ENCODE assay signal across 1 cellular context in the genomic region with DNA sequence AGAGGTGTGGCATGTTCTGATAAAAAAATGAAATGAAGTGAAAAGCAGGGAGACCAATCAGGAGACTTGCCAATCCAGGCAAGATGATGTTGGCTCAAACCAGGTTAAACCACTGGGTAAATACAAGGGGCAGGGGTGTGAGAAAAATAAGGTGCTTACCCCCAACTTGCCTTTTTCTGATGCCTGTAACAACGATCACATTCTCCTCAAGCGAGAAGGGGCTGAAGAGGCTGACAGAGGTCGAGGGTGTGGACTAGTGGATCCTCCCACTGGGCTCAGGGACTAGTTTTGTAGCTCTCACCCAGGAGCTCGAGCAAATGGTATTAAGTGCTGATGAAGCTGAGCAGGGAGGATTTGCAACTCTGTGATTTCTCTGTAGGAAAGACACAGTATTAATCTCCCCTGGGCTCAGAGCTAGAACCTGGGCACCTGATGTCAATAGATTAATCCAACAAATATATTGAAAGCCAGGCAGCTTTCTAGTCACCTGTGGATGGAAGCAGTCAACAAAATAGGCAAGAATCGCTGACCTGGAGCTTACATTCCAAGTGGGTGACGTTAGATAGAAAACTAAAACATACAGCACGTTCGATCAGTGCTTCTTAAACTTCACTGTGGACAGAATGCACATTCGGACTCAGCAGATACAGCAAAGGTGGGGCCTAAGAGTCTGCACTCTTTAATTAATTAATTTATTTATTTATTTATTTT.
TF ChIP-seq lines count a peak whose summit lies in the region.

No MANE protein-coding gene starts in this region.

TF ChIP-seq in HepG2, 621 proteins besides CTCF, POLR2A, EP300 and RAD21 (continued from another document and continues in another):
- TF ChIP-seq, protein P1, sequence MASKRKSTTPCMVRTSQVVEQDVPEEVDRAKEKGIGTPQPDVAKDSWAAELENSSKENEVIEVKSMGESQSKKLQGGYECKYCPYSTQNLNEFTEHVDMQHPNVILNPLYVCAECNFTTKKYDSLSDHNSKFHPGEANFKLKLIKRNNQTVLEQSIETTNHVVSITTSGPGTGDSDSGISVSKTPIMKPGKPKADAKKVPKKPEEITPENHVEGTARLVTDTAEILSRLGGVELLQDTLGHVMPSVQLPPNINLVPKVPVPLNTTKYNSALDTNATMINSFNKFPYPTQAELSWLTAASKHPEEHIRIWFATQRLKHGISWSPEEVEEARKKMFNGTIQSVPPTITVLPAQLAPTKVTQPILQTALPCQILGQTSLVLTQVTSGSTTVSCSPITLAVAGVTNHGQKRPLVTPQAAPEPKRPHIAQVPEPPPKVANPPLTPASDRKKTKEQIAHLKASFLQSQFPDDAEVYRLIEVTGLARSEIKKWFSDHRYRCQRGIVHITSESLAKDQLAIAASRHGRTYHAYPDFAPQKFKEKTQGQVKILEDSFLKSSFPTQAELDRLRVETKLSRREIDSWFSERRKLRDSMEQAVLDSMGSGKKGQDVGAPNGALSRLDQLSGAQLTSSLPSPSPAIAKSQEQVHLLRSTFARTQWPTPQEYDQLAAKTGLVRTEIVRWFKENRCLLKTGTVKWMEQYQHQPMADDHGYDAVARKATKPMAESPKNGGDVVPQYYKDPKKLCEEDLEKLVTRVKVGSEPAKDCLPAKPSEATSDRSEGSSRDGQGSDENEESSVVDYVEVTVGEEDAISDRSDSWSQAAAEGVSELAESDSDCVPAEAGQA (IDR thresholded peaks at IDR 0.05; ENCODE audit: low read depth): no peak
- TF ChIP-seq, protein P1 (CRISPR knock-in tag; IDR thresholded peaks at IDR 0.05; ENCODE audit: borderline replicate concordance): 0 out of 2 replicates have a peak, but pooled peaks have one; percentile 40
- TF ChIP-seq RFXANK (CRISPR knock-in tag; IDR thresholded peaks at IDR 0.05) (no peak), ZNF564 (CRISPR knock-in tag; IDR thresholded peaks at IDR 0.05) (no peak), ZNF619 (CRISPR knock-in tag; IDR thresholded peaks at IDR 0.05) (0 out of 2 replicates have a peak, but pooled peaks have one; percentile 19), SALL2 (CRISPR knock-in tag; IDR thresholded peaks at IDR 0.05) (no peak), ADNP (CRISPR knock-in tag; IDR thresholded peaks at IDR 0.05) (no peak), BHLHE40 (IDR thresholded peaks at IDR 0.05; ENCODE audit: low read length) (no peak), GATAD2A (CRISPR knock-in tag; IDR thresholded peaks at IDR 0.05) (no peak), HES4 (CRISPR knock-in tag; IDR thresholded peaks at IDR 0.05; ENCODE audit: borderline replicate concordance) (no peak), ZNF234 (CRISPR knock-in tag; conservative IDR thresholded peaks at IDR 0.05) (no peak), BORCS8-MEF2B (CRISPR knock-in tag; IDR thresholded peaks at IDR 0.05) (peak; percentile 61; the same call in 1 of the 2 replicates), ZBTB3 (CRISPR knock-in tag; IDR thresholded peaks at IDR 0.05; ENCODE audit: borderline replicate concordance, low read depth) (no peak), ZNF761 (CRISPR knock-in tag; conservative IDR thresholded peaks at IDR 0.05) (peak; percentile 68; the same call in 1 of the 2 replicates), ZNF468 (CRISPR knock-in tag; IDR thresholded peaks at IDR 0.05) (no peak), ZNF296 (CRISPR knock-in tag; conservative IDR thresholded peaks at IDR 0.05) (no peak), ZC3H4 (CRISPR knock-in tag; IDR thresholded peaks at IDR 0.05; ENCODE audit: borderline replicate concordance) (no peak), ZNF816 (CRISPR knock-in tag; IDR thresholded peaks at IDR 0.05; ENCODE audit: borderline replicate concordance) (no peak), ZNF382 (CRISPR knock-in tag; IDR thresholded peaks at IDR 0.05; ENCODE audit: borderline replicate concordance) (no peak), ARNT (IDR thresholded peaks at IDR 0.05) (no peak), ATF7 (IDR thresholded peaks at IDR 0.05) (no peak), ATF7 (CRISPR knock-in tag; IDR thresholded peaks at IDR 0.05) (0 out of 2 replicates have a peak, but pooled peaks have one; percentile 43)
- TF ChIP-seq, protein P2, sequence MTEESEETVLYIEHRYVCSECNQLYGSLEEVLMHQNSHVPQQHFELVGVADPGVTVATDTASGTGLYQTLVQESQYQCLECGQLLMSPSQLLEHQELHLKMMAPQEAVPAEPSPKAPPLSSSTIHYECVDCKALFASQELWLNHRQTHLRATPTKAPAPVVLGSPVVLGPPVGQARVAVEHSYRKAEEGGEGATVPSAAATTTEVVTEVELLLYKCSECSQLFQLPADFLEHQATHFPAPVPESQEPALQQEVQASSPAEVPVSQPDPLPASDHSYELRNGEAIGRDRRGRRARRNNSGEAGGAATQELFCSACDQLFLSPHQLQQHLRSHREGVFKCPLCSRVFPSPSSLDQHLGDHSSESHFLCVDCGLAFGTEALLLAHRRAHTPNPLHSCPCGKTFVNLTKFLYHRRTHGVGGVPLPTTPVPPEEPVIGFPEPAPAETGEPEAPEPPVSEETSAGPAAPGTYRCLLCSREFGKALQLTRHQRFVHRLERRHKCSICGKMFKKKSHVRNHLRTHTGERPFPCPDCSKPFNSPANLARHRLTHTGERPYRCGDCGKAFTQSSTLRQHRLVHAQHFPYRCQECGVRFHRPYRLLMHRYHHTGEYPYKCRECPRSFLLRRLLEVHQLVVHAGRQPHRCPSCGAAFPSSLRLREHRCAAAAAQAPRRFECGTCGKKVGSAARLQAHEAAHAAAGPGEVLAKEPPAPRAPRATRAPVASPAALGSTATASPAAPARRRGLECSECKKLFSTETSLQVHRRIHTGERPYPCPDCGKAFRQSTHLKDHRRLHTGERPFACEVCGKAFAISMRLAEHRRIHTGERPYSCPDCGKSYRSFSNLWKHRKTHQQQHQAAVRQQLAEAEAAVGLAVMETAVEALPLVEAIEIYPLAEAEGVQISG (CRISPR knock-in tag; IDR thresholded peaks at IDR 0.05): 0 out of 2 replicates have a peak, but pooled peaks have one; percentile 34
- TF ChIP-seq, protein P3, sequence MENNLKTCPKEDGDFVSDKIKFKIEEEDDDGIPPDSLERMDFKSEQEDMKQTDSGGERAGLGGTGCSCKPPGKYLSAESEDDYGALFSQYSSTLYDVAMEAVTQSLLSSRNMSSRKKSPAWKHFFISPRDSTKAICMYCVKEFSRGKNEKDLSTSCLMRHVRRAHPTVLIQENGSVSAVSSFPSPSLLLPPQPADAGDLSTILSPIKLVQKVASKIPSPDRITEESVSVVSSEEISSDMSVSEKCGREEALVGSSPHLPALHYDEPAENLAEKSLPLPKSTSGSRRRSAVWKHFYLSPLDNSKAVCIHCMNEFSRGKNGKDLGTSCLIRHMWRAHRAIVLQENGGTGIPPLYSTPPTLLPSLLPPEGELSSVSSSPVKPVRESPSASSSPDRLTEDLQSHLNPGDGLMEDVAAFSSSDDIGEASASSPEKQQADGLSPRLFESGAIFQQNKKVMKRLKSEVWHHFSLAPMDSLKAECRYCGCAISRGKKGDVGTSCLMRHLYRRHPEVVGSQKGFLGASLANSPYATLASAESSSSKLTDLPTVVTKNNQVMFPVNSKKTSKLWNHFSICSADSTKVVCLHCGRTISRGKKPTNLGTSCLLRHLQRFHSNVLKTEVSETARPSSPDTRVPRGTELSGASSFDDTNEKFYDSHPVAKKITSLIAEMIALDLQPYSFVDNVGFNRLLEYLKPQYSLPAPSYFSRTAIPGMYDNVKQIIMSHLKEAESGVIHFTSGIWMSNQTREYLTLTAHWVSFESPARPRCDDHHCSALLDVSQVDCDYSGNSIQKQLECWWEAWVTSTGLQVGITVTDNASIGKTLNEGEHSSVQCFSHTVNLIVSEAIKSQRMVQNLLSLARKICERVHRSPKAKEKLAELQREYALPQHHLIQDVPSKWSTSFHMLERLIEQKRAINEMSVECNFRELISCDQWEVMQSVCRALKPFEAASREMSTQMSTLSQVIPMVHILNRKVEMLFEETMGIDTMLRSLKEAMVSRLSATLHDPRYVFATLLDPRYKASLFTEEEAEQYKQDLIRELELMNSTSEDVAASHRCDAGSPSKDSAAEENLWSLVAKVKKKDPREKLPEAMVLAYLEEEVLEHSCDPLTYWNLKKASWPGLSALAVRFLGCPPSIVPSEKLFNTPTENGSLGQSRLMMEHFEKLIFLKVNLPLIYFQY (CRISPR knock-in tag; IDR thresholded peaks at IDR 0.05; ENCODE audit: borderline replicate concordance): no peak
- TF ChIP-seq, protein P4, sequence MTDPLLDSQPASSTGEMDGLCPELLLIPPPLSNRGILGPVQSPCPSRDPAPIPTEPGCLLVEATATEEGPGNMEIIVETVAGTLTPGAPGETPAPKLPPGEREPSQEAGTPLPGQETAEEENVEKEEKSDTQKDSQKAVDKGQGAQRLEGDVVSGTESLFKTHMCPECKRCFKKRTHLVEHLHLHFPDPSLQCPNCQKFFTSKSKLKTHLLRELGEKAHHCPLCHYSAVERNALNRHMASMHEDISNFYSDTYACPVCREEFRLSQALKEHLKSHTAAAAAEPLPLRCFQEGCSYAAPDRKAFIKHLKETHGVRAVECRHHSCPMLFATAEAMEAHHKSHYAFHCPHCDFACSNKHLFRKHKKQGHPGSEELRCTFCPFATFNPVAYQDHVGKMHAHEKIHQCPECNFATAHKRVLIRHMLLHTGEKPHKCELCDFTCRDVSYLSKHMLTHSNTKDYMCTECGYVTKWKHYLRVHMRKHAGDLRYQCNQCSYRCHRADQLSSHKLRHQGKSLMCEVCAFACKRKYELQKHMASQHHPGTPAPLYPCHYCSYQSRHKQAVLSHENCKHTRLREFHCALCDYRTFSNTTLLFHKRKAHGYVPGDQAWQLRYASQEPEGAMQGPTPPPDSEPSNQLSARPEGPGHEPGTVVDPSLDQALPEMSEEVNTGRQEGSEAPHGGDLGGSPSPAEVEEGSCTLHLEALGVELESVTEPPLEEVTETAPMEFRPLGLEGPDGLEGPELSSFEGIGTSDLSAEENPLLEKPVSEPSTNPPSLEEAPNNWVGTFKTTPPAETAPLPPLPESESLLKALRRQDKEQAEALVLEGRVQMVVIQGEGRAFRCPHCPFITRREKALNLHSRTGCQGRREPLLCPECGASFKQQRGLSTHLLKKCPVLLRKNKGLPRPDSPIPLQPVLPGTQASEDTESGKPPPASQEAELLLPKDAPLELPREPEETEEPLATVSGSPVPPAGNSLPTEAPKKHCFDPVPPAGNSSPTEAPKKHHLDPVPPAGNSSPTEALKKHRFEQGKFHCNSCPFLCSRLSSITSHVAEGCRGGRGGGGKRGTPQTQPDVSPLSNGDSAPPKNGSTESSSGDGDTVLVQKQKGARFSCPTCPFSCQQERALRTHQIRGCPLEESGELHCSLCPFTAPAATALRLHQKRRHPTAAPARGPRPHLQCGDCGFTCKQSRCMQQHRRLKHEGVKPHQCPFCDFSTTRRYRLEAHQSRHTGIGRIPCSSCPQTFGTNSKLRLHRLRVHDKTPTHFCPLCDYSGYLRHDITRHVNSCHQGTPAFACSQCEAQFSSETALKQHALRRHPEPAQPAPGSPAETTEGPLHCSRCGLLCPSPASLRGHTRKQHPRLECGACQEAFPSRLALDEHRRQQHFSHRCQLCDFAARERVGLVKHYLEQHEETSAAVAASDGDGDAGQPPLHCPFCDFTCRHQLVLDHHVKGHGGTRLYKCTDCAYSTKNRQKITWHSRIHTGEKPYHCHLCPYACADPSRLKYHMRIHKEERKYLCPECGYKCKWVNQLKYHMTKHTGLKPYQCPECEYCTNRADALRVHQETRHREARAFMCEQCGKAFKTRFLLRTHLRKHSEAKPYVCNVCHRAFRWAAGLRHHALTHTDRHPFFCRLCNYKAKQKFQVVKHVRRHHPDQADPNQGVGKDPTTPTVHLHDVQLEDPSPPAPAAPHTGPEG (CRISPR knock-in tag; IDR thresholded peaks at IDR 0.05): peak; percentile 60; the same call in 1 of the 2 replicates
- TF ChIP-seq, protein P5, sequence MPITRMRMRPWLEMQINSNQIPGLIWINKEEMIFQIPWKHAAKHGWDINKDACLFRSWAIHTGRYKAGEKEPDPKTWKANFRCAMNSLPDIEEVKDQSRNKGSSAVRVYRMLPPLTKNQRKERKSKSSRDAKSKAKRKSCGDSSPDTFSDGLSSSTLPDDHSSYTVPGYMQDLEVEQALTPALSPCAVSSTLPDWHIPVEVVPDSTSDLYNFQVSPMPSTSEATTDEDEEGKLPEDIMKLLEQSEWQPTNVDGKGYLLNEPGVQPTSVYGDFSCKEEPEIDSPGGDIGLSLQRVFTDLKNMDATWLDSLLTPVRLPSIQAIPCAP (CRISPR knock-in tag; IDR thresholded peaks at IDR 0.05; ENCODE audit: low read depth): no peak
- TF ChIP-seq, protein P6, sequence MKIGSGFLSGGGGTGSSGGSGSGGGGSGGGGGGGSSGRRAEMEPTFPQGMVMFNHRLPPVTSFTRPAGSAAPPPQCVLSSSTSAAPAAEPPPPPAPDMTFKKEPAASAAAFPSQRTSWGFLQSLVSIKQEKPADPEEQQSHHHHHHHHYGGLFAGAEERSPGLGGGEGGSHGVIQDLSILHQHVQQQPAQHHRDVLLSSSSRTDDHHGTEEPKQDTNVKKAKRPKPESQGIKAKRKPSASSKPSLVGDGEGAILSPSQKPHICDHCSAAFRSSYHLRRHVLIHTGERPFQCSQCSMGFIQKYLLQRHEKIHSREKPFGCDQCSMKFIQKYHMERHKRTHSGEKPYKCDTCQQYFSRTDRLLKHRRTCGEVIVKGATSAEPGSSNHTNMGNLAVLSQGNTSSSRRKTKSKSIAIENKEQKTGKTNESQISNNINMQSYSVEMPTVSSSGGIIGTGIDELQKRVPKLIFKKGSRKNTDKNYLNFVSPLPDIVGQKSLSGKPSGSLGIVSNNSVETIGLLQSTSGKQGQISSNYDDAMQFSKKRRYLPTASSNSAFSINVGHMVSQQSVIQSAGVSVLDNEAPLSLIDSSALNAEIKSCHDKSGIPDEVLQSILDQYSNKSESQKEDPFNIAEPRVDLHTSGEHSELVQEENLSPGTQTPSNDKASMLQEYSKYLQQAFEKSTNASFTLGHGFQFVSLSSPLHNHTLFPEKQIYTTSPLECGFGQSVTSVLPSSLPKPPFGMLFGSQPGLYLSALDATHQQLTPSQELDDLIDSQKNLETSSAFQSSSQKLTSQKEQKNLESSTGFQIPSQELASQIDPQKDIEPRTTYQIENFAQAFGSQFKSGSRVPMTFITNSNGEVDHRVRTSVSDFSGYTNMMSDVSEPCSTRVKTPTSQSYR (CRISPR knock-in tag; IDR thresholded peaks at IDR 0.05; ENCODE audit: borderline replicate concordance): no peak
